22 cellular contexts compared by ENCODE assay signal in genomic region chr22:46789992-46790391, GRCh38. TPM values are rescaled to one million over a fixed set of nuclear protein-coding genes. Genes with fewer than 3 reads are reported as not detected.
DNase-seq lines count a peak whose midpoint lies in the region; ATAC-seq and TF ChIP-seq lines count a peak whose summit lies in the region.
"Had no signal": no experiment of that assay in that cellular context is flagged by ENCODE, and none has a peak within 500 bp of the region (broad histone marks: within the 10 kb centered on the region; RNA-seq: fewer than 3 reads in every experiment).

No MANE protein-coding gene starts in this region.

- H3K27me3 ChIP-seq in effector memory CD4-positive, alpha-beta T cell (replicated peaks; ENCODE audit: control insufficient read depth, insufficient read depth, low read length, poor library complexity, severe bottlenecking) = no peaks in the 10 kb centered on the region
- no peaks in the 10 kb centered on the region for H3K27me3 ChIP-seq in GM23248 (replicated peaks; ENCODE audit: insufficient read depth)

- peaks cover 58% of the 10 kb centered on the region for H3K4me1 Mint-ChIP-seq in activated naive CD4-positive, alpha-beta T cell treated with anti-CD3 and anti-CD28 coated beads, Interleukin-2, amount 10 ng/mL, durations not matched to agents 7 days and 5 days
- H3K4me1 Mint-ChIP-seq in activated B cell treated with CpG ODN at 0.5 μM for 24 hours = peaks cover 67% of the 10 kb centered on the region
- H3K4me1 Mint-ChIP-seq in stimulated activated effector memory CD8-positive, alpha-beta T cell treated with anti-CD3 and anti-CD28 coated beads, Interleukin-12 subunit alpha, Interleukin-12 subunit beta, amount 100 ng/mL, for 72 hours = peaks cover 60% of the 10 kb centered on the region
- H3K4me1 Mint-ChIP-seq: GM23338 had no signal

- H3K36me3 Mint-ChIP-seq in activated naive CD4-positive, alpha-beta T cell treated with anti-CD3 and anti-CD28 coated beads, Interleukin-2, amount 10 ng/mL, durations not matched to agents 7 days and 5 days = peaks cover 35% of the 10 kb centered on the region
- H3K36me3 Mint-ChIP-seq in activated B cell treated with CpG ODN at 0.5 μM for 24 hours (ENCODE audit: low read depth) = peaks cover 62% of the 10 kb centered on the region
- peaks cover 61% of the 10 kb centered on the region for H3K36me3 Mint-ChIP-seq in stimulated activated effector memory CD8-positive, alpha-beta T cell treated with anti-CD3 and anti-CD28 coated beads, Interleukin-12 subunit alpha, Interleukin-12 subunit beta, amount 100 ng/mL, for 72 hours

- peak overlapping the region; percentile 72 for H3K4me3 Mint-ChIP-seq in activated naive CD4-positive, alpha-beta T cell treated with anti-CD3 and anti-CD28 coated beads, Interleukin-2, amount 10 ng/mL, durations not matched to agents 7 days and 5 days
- peak overlapping the region; percentile 15 for H3K4me3 Mint-ChIP-seq in activated B cell treated with CpG ODN at 0.5 μM for 24 hours
- H3K4me3 Mint-ChIP-seq in stimulated activated effector memory CD8-positive, alpha-beta T cell treated with anti-CD3 and anti-CD28 coated beads, Interleukin-12 subunit alpha, Interleukin-12 subunit beta, amount 100 ng/mL, for 72 hours = peak overlapping the region; percentile 72
- H3K4me3 Mint-ChIP-seq: GM23338 had no signal

- intact Hi-C loops in activated B cell treated with CpG ODN at 0.5 μM for 24 hours (cut with micrococcal nuclease) = no loop called here
- intact Hi-C loops in posterior vena cava (cut with DNase I) = no loop called here

- DNase-seq in activated naive CD4-positive, alpha-beta T cell treated with anti-CD3 and anti-CD28 coated beads, Interleukin-2, amount 10 ng/mL, durations not matched to agents 7 days and 5 days = no peak
- DNase-seq in activated naive CD4-positive, alpha-beta T cell treated with anti-CD3 and anti-CD28 coated beads, Interleukin-2, amount 50 U/mL, for 16 hours = no peak
- DNase-seq in activated B cell treated with CpG ODN at 0.5 μM for 24 hours = no peak
- DNase-seq in effector memory CD4-positive, alpha-beta T cell = no peak
- DNase-seq in stimulated activated effector memory CD8-positive, alpha-beta T cell treated with anti-CD3 and anti-CD28 coated beads, Interleukin-12 subunit alpha, Interleukin-12 subunit beta, amount 100 ng/mL, for 72 hours (ENCODE audit: low spot score in 2 of 2) = no peak
- DNase-seq in posterior vena cava (ENCODE audit: low spot score) = no peak
- DNase-seq in GM23248 = no peak
- DNase-seq: activated CD4-positive, alpha-beta T cell treated with anti-CD3 and anti-CD28 coated beads for 48 hours; activated T-cell treated with anti-CD3 and anti-CD28 coated beads, Interleukin-2, amount 50 U/mL, for 4 hours; amygdala; caudate nucleus; effector CD4-positive, alpha-beta T cell; Karpas-422; left ventricle myocardium superior; NCI-H1092; NCI-H2029 treated with DMSO at 0.1 percent for 48 hours; RPMI8226; SK-N-SH; stimulated activated CD4-positive, alpha-beta T cell treated with anti-CD3 and anti-CD28 coated beads, Interleukin-12 subunit alpha, Interleukin-12 subunit beta, amount 100 ng/mL, for 4 hours; stimulated activated CD8-positive, alpha-beta memory T cell treated with anti-CD3 and anti-CD28 coated beads, Interleukin-4, amount 100 ng/mL, for 48 hours had no signal

- no peaks in the 10 kb centered on the region for H3K9me3 ChIP-seq in effector memory CD4-positive, alpha-beta T cell (ENCODE audit: control insufficient read depth, low read length)
- H3K9me3 ChIP-seq in GM23248 (ENCODE audit: low read depth) = no peaks in the 10 kb centered on the region
- H3K9me3 ChIP-seq: SK-N-SH had no signal

- peaks cover 38% of the 10 kb centered on the region for H3K4me1 ChIP-seq in effector memory CD4-positive, alpha-beta T cell (ENCODE audit: control insufficient read depth, insufficient read depth, low read length, poor library complexity, severe bottlenecking)
- peaks cover 4% of the 10 kb centered on the region; the same call in 1 of the 2 replicates for H3K4me1 ChIP-seq in GM23248 (ENCODE audit: insufficient read depth)

- 84 to 86% methylated on average over 10 of the region's 10 CpGs for WGBS in GM23248 (ENCODE audit: low coverage in 1 of 2, low lambda C conversion rate in 2 of 2, missing lambda C conversion rate in 2 of 2), 2 experiments

- H3K9me2 ChIP-seq in GM23248 (ENCODE audit: insufficient read depth) = no peaks in the 10 kb centered on the region
- H3K9me2 ChIP-seq: SK-N-SH had no signal

- in situ Hi-C loops in GM23248 (cut with MboI) = no loop called here

- H3K27ac ChIP-seq in effector memory CD4-positive, alpha-beta T cell (ENCODE audit: insufficient read depth, low read length, poor library complexity, severe bottlenecking) = peak overlapping the region; percentile 97
- no peak overlapping the region for H3K27ac ChIP-seq in GM23248

- no peaks in the 10 kb centered on the region for H3K27me3 Mint-ChIP-seq in activated naive CD4-positive, alpha-beta T cell treated with anti-CD3 and anti-CD28 coated beads, Interleukin-2, amount 10 ng/mL, durations not matched to agents 7 days and 5 days
- H3K27me3 Mint-ChIP-seq in activated B cell treated with CpG ODN at 0.5 μM for 24 hours = no peaks in the 10 kb centered on the region

- CTCF ChIA-PET in activated naive CD4-positive, alpha-beta T cell treated with anti-CD3 and anti-CD28 coated beads, Interleukin-2, amount 10 ng/mL, durations not matched to agents 7 days and 5 days (lab: Charles Lee) = interaction anchor here (6.1 kb wide), 1 partner anchor 13 kb away, joined by 36 read pairs; no protein-coding TSS in a partner anchor
- CTCF ChIA-PET in activated B cell treated with CpG ODN at 0.5 μM for 24 hours (lab: Charles Lee) = interaction anchor here (1.0 to 1.1 kb wide), 2 partner anchors 14 to 27 kb away, joined by 3 to 4 read pairs; partner anchors contain the start of gene TBC1D22A

- no peak overlapping the region for H2AFZ ChIP-seq in GM23248
- H2AFZ ChIP-seq: GM23338 had no signal

- no peak overlapping the region for H3K9ac ChIP-seq in GM23248
- H3K9ac ChIP-seq: SK-N-SH had no signal

- peaks cover 68% of the 10 kb centered on the region for H3K79me2 ChIP-seq in GM23248 (ENCODE audit: insufficient read depth)

- H3K4me3 ChIP-seq in effector memory CD4-positive, alpha-beta T cell (ENCODE audit: insufficient read depth, low read depth, low read length, poor library complexity, severe bottlenecking) = no peak overlapping the region
- no peak overlapping the region for H3K4me3 ChIP-seq in GM23248
- H3K4me3 ChIP-seq: GM23338 had no signal

- H3K36me3 ChIP-seq in effector memory CD4-positive, alpha-beta T cell (ENCODE audit: control insufficient read depth, insufficient read depth, low read length) = peaks cover 11% of the 10 kb centered on the region
- peaks cover 3% of the 10 kb centered on the region; the same call in 1 of the 2 replicates for H3K36me3 ChIP-seq in GM23248 (ENCODE audit: low read depth)

- POLR2A ChIA-PET in activated B cell treated with CpG ODN at 0.5 μM for 24 hours (lab: Charles Lee) = interaction anchor here (3.0 kb wide), 1 partner anchor 15 kb away, joined by 21 read pairs; no protein-coding TSS in a partner anchor

- no peak for TF ChIP-seq CTCF in activated B cell treated with CpG ODN at 0.5 μM for 24 hours (IDR thresholded peaks at IDR 0.05)

- H3K9me3 Mint-ChIP-seq in activated naive CD4-positive, alpha-beta T cell treated with anti-CD3 and anti-CD28 coated beads, Interleukin-2, amount 10 ng/mL, durations not matched to agents 7 days and 5 days = no peaks in the 10 kb centered on the region
- H3K9me3 Mint-ChIP-seq in activated B cell treated with CpG ODN at 0.5 μM for 24 hours = no peaks in the 10 kb centered on the region
- no peaks in the 10 kb centered on the region for H3K9me3 Mint-ChIP-seq in stimulated activated effector memory CD8-positive, alpha-beta T cell treated with anti-CD3 and anti-CD28 coated beads, Interleukin-12 subunit alpha, Interleukin-12 subunit beta, amount 100 ng/mL, for 72 hours
- H3K9me3 Mint-ChIP-seq: activated T-cell treated with anti-CD3 and anti-CD28 coated beads, Interleukin-2, amount 50 U/mL, for 4 hours; GM23338 had no signal

- no peak overlapping the region for H3K4me2 ChIP-seq in GM23248 (ENCODE audit: unreplicated experiment)
- H3K4me2 ChIP-seq: GM23338, SK-N-SH had no signal

- no peak for ATAC-seq in activated B cell treated with CpG ODN at 0.5 μM for 24 hours (ENCODE audit: low read depth)
- no peak for ATAC-seq in stimulated activated effector memory CD8-positive, alpha-beta T cell treated with anti-CD3 and anti-CD28 coated beads, Interleukin-12 subunit alpha, Interleukin-12 subunit beta, amount 100 ng/mL, for 72 hours
- ATAC-seq in GM18907 (IDR thresholded peaks at IDR 0.05; ENCODE audit: unreplicated experiment) = no peak
- ATAC-seq: activated T-cell treated with anti-CD3 and anti-CD28 coated beads, Interleukin-2, amount 50 U/mL, for 4 hours; GM23338; left ventricle myocardium superior had no signal

- H3F3A ChIP-seq in GM23248 (ENCODE audit: insufficient read depth) = peaks cover 4% of the 10 kb centered on the region; the same call in 1 of the 2 replicates

- peak overlapping the region; percentile 100 for H3K27ac Mint-ChIP-seq in activated naive CD4-positive, alpha-beta T cell treated with anti-CD3 and anti-CD28 coated beads, Interleukin-2, amount 10 ng/mL, durations not matched to agents 7 days and 5 days
- H3K27ac Mint-ChIP-seq in activated B cell treated with CpG ODN at 0.5 μM for 24 hours = peak overlapping the region; percentile 73
- peak overlapping the region; percentile 94 for H3K27ac Mint-ChIP-seq in stimulated activated effector memory CD8-positive, alpha-beta T cell treated with anti-CD3 and anti-CD28 coated beads, Interleukin-12 subunit alpha, Interleukin-12 subunit beta, amount 100 ng/mL, for 72 hours
- H3K27ac Mint-ChIP-seq: GM23338 had no signal

- no peaks in the 10 kb centered on the region for H4K20me1 ChIP-seq in GM23248 (ENCODE audit: insufficient read depth)

RNA-seq across cellular contexts. Expression of gene TBC1D22A, which starts 27.5 kb away (rescaled TPM):
- total RNA-seq in activated B cell treated with CpG ODN at 0.5 μM for 24 hours (73.0 and 85.9 TPM in 2 replicates), posterior vena cava (10 to 100 TPM; 19.3 to 21.7 TPM)
- 12.3 and 13.3 TPM in 2 replicates for total RNA-seq in GM23248 (2014; rRNA removed; shearing (Covaris generic))
- 16.9 and 17.9 TPM in 2 replicates for polyA plus RNA-seq in GM23248 (2016; fragmentation: Nextera tagmentation; extraction: Ambion mirVana)

RNA-seq across cellular contexts. Expression of gene CERK, which starts 51.9 kb away (rescaled TPM):
- total RNA-seq in activated B cell treated with CpG ODN at 0.5 μM for 24 hours (13.8 and 16.9 TPM in 2 replicates), posterior vena cava (10 to 100 TPM; 25.4 to 36.4 TPM)
- 45.1 and 45.4 TPM in 2 replicates for total RNA-seq in GM23248 (2014; rRNA removed; shearing (Covaris generic))
- 24.3 and 25.3 TPM in 2 replicates for polyA plus RNA-seq in GM23248 (2016; fragmentation: Nextera tagmentation; extraction: Ambion mirVana)

Comparison
In these comparisons a context has a peak if more than half of its experiments do, and no peak if none do; other contexts are left out.
1. H3K4me3 Mint-ChIP-seq: peak in every context shown above with its lines; median percentile 72 in activated naive CD4-positive, alpha-beta T cell treated with anti-CD3 and anti-CD28 coated beads, Interleukin-2, amount 10 ng/mL, durations not matched to agents 7 days and 5 days; 72 in stimulated activated effector memory CD8-positive, alpha-beta T cell treated with anti-CD3 and anti-CD28 coated beads, Interleukin-12 subunit alpha, Interleukin-12 subunit beta, amount 100 ng/mL, for 72 hours; 15 in activated B cell treated with CpG ODN at 0.5 μM for 24 hours.